ENCODE assay signal across 11 cellular contexts in genomic region chr4:151744614-151745013, GRCh38. TPM values are rescaled to one million over a fixed set of nuclear protein-coding genes. Genes with fewer than 3 reads are reported as not detected.
DNase-seq lines count a peak whose midpoint lies in the region; ATAC-seq and TF ChIP-seq lines count a peak whose summit lies in the region.
"Had no signal": no experiment of that assay in that cellular context is flagged by ENCODE, and none has a peak within 500 bp of the region (broad histone marks: within the 10 kb centered on the region; RNA-seq: fewer than 3 reads in every experiment).

No MANE protein-coding gene starts in this region.

- no peaks in the 10 kb centered on the region for H3K9me3 Mint-ChIP-seq in activated CD4-positive, alpha-beta T cell treated with anti-CD3 and anti-CD28 coated beads, Interleukin-2, amount 10 ng/mL, durations not matched to agents 24 days and 14 days
- H3K9me3 Mint-ChIP-seq: stimulated activated naive CD8-positive, alpha-beta T cell treated with anti-CD3 and anti-CD28 coated beads, Interleukin-15, Interleukin-2, amounts not matched to agents 100 ng/mL and 50 ng/mL, for 24 hours had no signal

- TF ChIP-seq CTCF in epithelial cell of proximal tubule (conservative IDR thresholded peaks at IDR 0.05; ENCODE audit: low read depth, low read length), result no peak

- intact Hi-C loops in sciatic nerve (cut with DNase I), result no loop called here
- intact Hi-C loops in activated CD4-positive, alpha-beta T cell treated with anti-CD3 and anti-CD28 coated beads, Interleukin-2, amount 10 ng/mL, durations not matched to agents 24 days and 14 days (cut with micrococcal nuclease), result no loop called here

- peaks cover 5% of the 10 kb centered on the region for H3K4me1 Mint-ChIP-seq in activated CD4-positive, alpha-beta T cell treated with anti-CD3 and anti-CD28 coated beads, Interleukin-2, amount 10 ng/mL, durations not matched to agents 24 days and 14 days

- H3K27me3 Mint-ChIP-seq in activated CD4-positive, alpha-beta T cell treated with anti-CD3 and anti-CD28 coated beads, Interleukin-2, amount 10 ng/mL, durations not matched to agents 24 days and 14 days, result no peaks in the 10 kb centered on the region
- H3K27me3 Mint-ChIP-seq: stimulated activated naive CD8-positive, alpha-beta T cell treated with anti-CD3 and anti-CD28 coated beads, Interleukin-15, Interleukin-2, amounts not matched to agents 100 ng/mL and 50 ng/mL, for 24 hours had no signal

- peak; percentile 39 for ATAC-seq in GM21367 (IDR thresholded peaks at IDR 0.05; ENCODE audit: unreplicated experiment)
- no peak for ATAC-seq in GM18517 (IDR thresholded peaks at IDR 0.05; ENCODE audit: unreplicated experiment)
- no peak for ATAC-seq in sciatic nerve

- H3K4me3 Mint-ChIP-seq in activated CD4-positive, alpha-beta T cell treated with anti-CD3 and anti-CD28 coated beads, Interleukin-2, amount 10 ng/mL, durations not matched to agents 24 days and 14 days, result no peak overlapping the region
- H3K4me3 Mint-ChIP-seq: neural crest cell; stimulated activated naive CD8-positive, alpha-beta T cell treated with anti-CD3 and anti-CD28 coated beads, Interleukin-15, Interleukin-2, amounts not matched to agents 100 ng/mL and 50 ng/mL, for 24 hours had no signal

- DNase-seq in M059J (ENCODE audit: low read depth) (peak; percentile 95), epithelial cell of proximal tubule (ENCODE audit: low read depth) (peak; percentile 98), skeletal muscle cell (ENCODE audit: low read depth) (peak; percentile 84), NCI-H146 treated with DMSO at 0.1 percent for 48 hours (lab: John Stamatoyannopoulos, UW; ENCODE audit: unreplicated experiment) (no peak), sciatic nerve (ENCODE audit: low spot score) (no peak)
- no peak for DNase-seq in activated CD4-positive, alpha-beta T cell treated with anti-CD3 and anti-CD28 coated beads, Interleukin-2, amount 10 ng/mL, durations not matched to agents 24 days and 14 days
- DNase-seq: activated CD4-positive, CD25-positive, alpha-beta regulatory T cell had no signal

- H3K27ac Mint-ChIP-seq in activated CD4-positive, alpha-beta T cell treated with anti-CD3 and anti-CD28 coated beads, Interleukin-2, amount 10 ng/mL, durations not matched to agents 24 days and 14 days, result no peak overlapping the region
- H3K27ac Mint-ChIP-seq: stimulated activated naive CD8-positive, alpha-beta T cell treated with anti-CD3 and anti-CD28 coated beads, Interleukin-15, Interleukin-2, amounts not matched to agents 100 ng/mL and 50 ng/mL, for 24 hours had no signal

- H3K36me3 Mint-ChIP-seq in activated CD4-positive, alpha-beta T cell treated with anti-CD3 and anti-CD28 coated beads, Interleukin-2, amount 10 ng/mL, durations not matched to agents 24 days and 14 days (ENCODE audit: low read depth), result no peaks in the 10 kb centered on the region

- no peak overlapping the region for H3K4me3 ChIP-seq in epithelial cell of proximal tubule (ENCODE audit: low read depth, low read length)
- H3K4me3 ChIP-seq in skeletal muscle cell (ENCODE audit: low read depth, low read length), result no peak overlapping the region

RNA-seq across cellular contexts. Expression of gene GATB, which starts 16.2 kb away (rescaled TPM):
- total RNA-seq in M059J (2014; rRNA removed; shearing (Covaris generic)), result 23.5 and 31.7 TPM in 2 replicates
- total RNA-seq in epithelial cell of proximal tubule, result 20.9 and 29.0 TPM in 2 replicates
- 51.9 TPM for total RNA-seq in sciatic nerve
- 15.7 and 20.2 TPM in 2 replicates for total RNA-seq in activated CD4-positive, alpha-beta T cell treated with anti-CD3 and anti-CD28 coated beads, Interleukin-2, amount 10 ng/mL, durations not matched to agents 24 days and 14 days

Comparison
In these comparisons a context has a peak if more than half of its experiments do, and no peak if none do; other contexts are left out.
1. DNase-seq: peak in M059J (single experiment), epithelial cell of proximal tubule (single experiment) and skeletal muscle cell (single experiment); none in NCI-H146 treated with DMSO at 0.1 percent for 48 hours (single experiment), sciatic nerve (single experiment) and activated CD4-positive, alpha-beta T cell treated with anti-CD3 and anti-CD28 coated beads, Interleukin-2, amount 10 ng/mL, durations not matched to agents 24 days and 14 days (single experiment).